In genomic region chrX:153862369-153863250, GRCh38 we compare ENCODE assay signal across 19 cellular contexts. TPM values are rescaled to one million over a fixed set of nuclear protein-coding genes. Genes with fewer than 3 reads are reported as not detected.
"Had no signal": no experiment of that assay in that cellular context is flagged by ENCODE, and none has a peak within 500 bp of the region (broad histone marks: within the 10 kb centered on the region; RNA-seq: fewer than 3 reads in every experiment).

No MANE protein-coding gene starts in this region.

- H3K9me3 ChIP-seq: adrenal gland, gastrocnemius medialis, heart right ventricle, tibial nerve, vagina had no signal

- H3K27ac ChIP-seq: adrenal gland, gastrocnemius medialis, heart right ventricle, tibial nerve, vagina had no signal

- H3K4me1 Mint-ChIP-seq: neural crest cell had no signal

- DNase-seq: activated CD4-positive, alpha-beta memory T cell treated with anti-CD3 and anti-CD28 coated beads for 36 hours; activated CD8-positive, alpha-beta memory T cell treated with anti-CD3 and anti-CD28 coated beads, Interleukin-2, amount 10 ng/mL, durations not matched to agents 7 days and 5 days; activated effector memory CD4-positive, alpha-beta T cell treated with Interleukin-2 at 50 U/mL for 16 hours; activated T-cell treated with anti-CD3 and anti-CD28 coated beads, Interleukin-2, amount 50 U/mL, for 24 hours; adrenal gland; erythroblast; gastrocnemius medialis; heart right ventricle; islet precursor cell; retina; stimulated activated CD4-positive, alpha-beta T cell treated with anti-CD3 and anti-CD28 coated beads, Interleukin-15, amount 100 ng/mL, for 24 hours; stimulated activated CD4-positive, alpha-beta T cell treated with anti-CD3 and anti-CD28 coated beads, Interleukin-4, amount 100 ng/mL, for 1 hour; stimulated activated naive CD4-positive, alpha-beta T cell; substantia nigra; T-helper 9 cell had no signal

- H3K36me3 Mint-ChIP-seq: activated CD4-positive, alpha-beta memory T cell treated with anti-CD3 and anti-CD28 coated beads for 36 hours; activated CD8-positive, alpha-beta memory T cell treated with anti-CD3 and anti-CD28 coated beads, Interleukin-2, amount 10 ng/mL, durations not matched to agents 7 days and 5 days; activated naive CD4-positive, alpha-beta T cell treated with anti-CD3 and anti-CD28 coated beads, Interleukin-2, amount 50 U/mL, for 24 hours had no signal

- ATAC-seq: activated CD8-positive, alpha-beta memory T cell treated with anti-CD3 and anti-CD28 coated beads, Interleukin-2, amount 10 ng/mL, durations not matched to agents 7 days and 5 days; gastrocnemius medialis; heart right ventricle had no signal

- H3K9me3 Mint-ChIP-seq: activated CD4-positive, alpha-beta memory T cell treated with anti-CD3 and anti-CD28 coated beads for 36 hours; activated naive CD4-positive, alpha-beta T cell treated with anti-CD3 and anti-CD28 coated beads, Interleukin-2, amount 50 U/mL, for 24 hours; activated T-cell treated with anti-CD3 and anti-CD28 coated beads, Interleukin-2, amount 50 U/mL, for 24 hours; neural crest cell had no signal

- H3K4me1 ChIP-seq: adrenal gland, gastrocnemius medialis, heart right ventricle, tibial nerve, vagina had no signal

- H3K36me3 ChIP-seq: adrenal gland, gastrocnemius medialis, heart right ventricle, tibial nerve, vagina had no signal

- H3K4me3 ChIP-seq: adrenal gland, gastrocnemius medialis, heart right ventricle, tibial nerve, vagina had no signal

- H3K27ac Mint-ChIP-seq: activated CD4-positive, alpha-beta memory T cell treated with anti-CD3 and anti-CD28 coated beads for 36 hours; activated CD8-positive, alpha-beta memory T cell treated with anti-CD3 and anti-CD28 coated beads, Interleukin-2, amount 10 ng/mL, durations not matched to agents 7 days and 5 days; activated naive CD4-positive, alpha-beta T cell treated with anti-CD3 and anti-CD28 coated beads, Interleukin-2, amount 50 U/mL, for 24 hours; activated T-cell treated with anti-CD3 and anti-CD28 coated beads, Interleukin-2, amount 50 U/mL, for 24 hours had no signal

- H3K4me3 Mint-ChIP-seq: activated CD4-positive, alpha-beta memory T cell treated with anti-CD3 and anti-CD28 coated beads for 36 hours; activated CD8-positive, alpha-beta memory T cell treated with anti-CD3 and anti-CD28 coated beads, Interleukin-2, amount 10 ng/mL, durations not matched to agents 7 days and 5 days; activated naive CD4-positive, alpha-beta T cell treated with anti-CD3 and anti-CD28 coated beads, Interleukin-2, amount 50 U/mL, for 24 hours; activated T-cell treated with anti-CD3 and anti-CD28 coated beads, Interleukin-2, amount 50 U/mL, for 24 hours; neural crest cell had no signal

- H3K27me3 Mint-ChIP-seq: activated CD4-positive, alpha-beta memory T cell treated with anti-CD3 and anti-CD28 coated beads for 36 hours; activated CD8-positive, alpha-beta memory T cell treated with anti-CD3 and anti-CD28 coated beads, Interleukin-2, amount 10 ng/mL, durations not matched to agents 7 days and 5 days; activated naive CD4-positive, alpha-beta T cell treated with anti-CD3 and anti-CD28 coated beads, Interleukin-2, amount 50 U/mL, for 24 hours had no signal

- H3K27me3 ChIP-seq: gastrocnemius medialis, vagina had no signal

RNA-seq across cellular contexts. Expression of gene AVPR2, which starts 41.9 kb away (rescaled TPM):
- total RNA-seq: activated CD4-positive, alpha-beta memory T cell treated with anti-CD3 and anti-CD28 coated beads for 36 hours; activated CD8-positive, alpha-beta memory T cell treated with anti-CD3 and anti-CD28 coated beads, Interleukin-2, amount 10 ng/mL, durations not matched to agents 7 days and 5 days; neural crest cell had no signal
